Comparison of ENCODE assay signal across 8 cellular contexts in the genomic region with DNA sequence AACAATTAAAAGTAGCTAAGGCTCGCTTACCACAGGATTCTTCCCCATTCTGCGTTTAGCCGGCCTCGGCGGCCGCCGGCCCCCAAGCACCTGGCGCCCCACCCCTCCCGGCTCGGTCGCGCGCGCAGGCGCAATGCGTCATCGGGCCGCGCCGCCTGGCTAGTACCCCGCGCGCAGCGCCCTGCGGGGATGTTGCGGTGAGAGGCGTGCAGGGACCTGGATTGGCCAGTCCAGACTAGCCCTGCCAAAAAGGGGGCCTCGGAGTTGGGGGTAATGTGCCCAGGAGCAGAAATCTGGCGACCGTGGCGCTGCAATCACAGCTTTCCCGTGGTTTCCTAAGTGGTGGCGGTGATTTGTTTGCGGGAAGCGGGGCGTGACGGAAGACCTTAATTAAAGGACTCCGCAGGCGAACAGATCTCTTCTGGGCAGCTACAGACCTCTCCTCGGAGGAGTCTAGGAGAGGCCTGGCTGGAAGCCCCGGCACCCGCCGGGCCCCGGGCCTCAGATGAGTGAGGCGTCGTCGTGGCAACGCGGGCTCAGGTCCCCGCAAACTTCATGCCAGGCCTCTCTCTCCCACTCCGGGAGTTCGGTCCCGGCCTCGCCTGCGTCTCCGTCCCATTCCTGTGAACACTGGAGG. TPM values are rescaled to one million over a fixed set of nuclear protein-coding genes. Genes with fewer than 3 reads are reported as not detected.
DNase-seq lines count a peak whose midpoint lies in the region; ATAC-seq and TF ChIP-seq lines count a peak whose summit lies in the region.

No MANE protein-coding gene starts in this region.

- H2AFZ ChIP-seq in OCI-LY1 (ENCODE audit: low read length), result peak overlapping the region; percentile 43

- H3K9me3 ChIP-seq in OCI-LY1 (ENCODE audit: low read length), result no peaks in the 10 kb centered on the region
- H3K9me3 ChIP-seq in esophagus (ENCODE audit: control insufficient read depth in 2 of 2, insufficient read depth in 1 of 2, low read depth in 1 of 2, low read length in 1 of 2), result no peaks in the 10 kb centered on the region
- no peaks in the 10 kb centered on the region for H3K9me3 ChIP-seq in muscle layer of colon (ENCODE audit: low read length)

- H3K9me2 ChIP-seq in OCI-LY1 (ENCODE audit: low read depth, low read length), result no peaks in the 10 kb centered on the region

- H3K27ac ChIP-seq in OCI-LY1 (ENCODE audit: low read depth, low read length, poor library complexity, severe bottlenecking) (no peak overlapping the region), esophagus (ENCODE audit: low read depth in 2 of 2, low read length in 1 of 2) (peak overlapping the region; percentile 96 to 98), muscle layer of colon (ENCODE audit: low read depth, low read length) (peak overlapping the region; percentile 94)

- H3K27me3 ChIP-seq in OCI-LY1 (ENCODE audit: insufficient read depth, low read length), result no peaks in the 10 kb centered on the region
- H3K27me3 ChIP-seq in esophagus (ENCODE audit: control insufficient read depth in 1 of 2, insufficient read depth in 2 of 2, low read length in 2 of 2), result no peaks in the 10 kb centered on the region
- H3K27me3 ChIP-seq in muscle layer of colon (ENCODE audit: control insufficient read depth in 1 of 2, insufficient read depth in 2 of 2, low read length in 2 of 2), result no peaks in the 10 kb centered on the region

- H3K4me1 ChIP-seq in OCI-LY1 (ENCODE audit: insufficient read depth, low read length, severe bottlenecking) (peaks cover 14% of the 10 kb centered on the region), esophagus (ENCODE audit: control insufficient read depth in 2 of 2, insufficient read depth in 2 of 2, low read length in 1 of 2) (no peaks in the 10 kb centered on the region), muscle layer of colon (ENCODE audit: insufficient read depth, low read length) (peaks cover 7% of the 10 kb centered on the region)

- no peaks in the 10 kb centered on the region for H3F3A ChIP-seq in OCI-LY1 (ENCODE audit: insufficient read depth, low read length)

- H3K9ac ChIP-seq in OCI-LY1 (ENCODE audit: low read length), result peak overlapping the region; percentile 46
- peak overlapping the region; percentile 82 for H3K9ac ChIP-seq in muscle layer of colon (ENCODE audit: low read length)

- peak; percentile 79 for ATAC-seq in GM19463 (IDR thresholded peaks at IDR 0.05; ENCODE audit: unreplicated experiment)

- no peaks in the 10 kb centered on the region for H3K79me2 ChIP-seq in OCI-LY1 (ENCODE audit: insufficient read depth, low read length)

- DNase-seq in CMK (ENCODE audit: low read depth) (peak; percentile 34), HPDE6-E6E7 (ENCODE audit: extremely low spot score) (peak; percentile 78)
- peak; percentile 90 for DNase-seq in activated T-cell treated with anti-CD3 and anti-CD28 coated beads, Interleukin-2, amount 50 U/mL, for 1 hour
- peak; percentile 64 to 69 for DNase-seq in stimulated activated CD8-positive, alpha-beta memory T cell treated with anti-CD3 and anti-CD28 coated beads, Interleukin-7, amount 100 ng/mL, for 1 hour (ENCODE audit: low read depth in 2 of 2)

- H3K36me3 ChIP-seq in OCI-LY1 (ENCODE audit: insufficient read depth, low read length) (no peaks in the 10 kb centered on the region), esophagus (ENCODE audit: control insufficient read depth in 2 of 2, insufficient read depth in 2 of 2, low read length in 1 of 2) (peaks cover 2 to 3% of the 10 kb centered on the region in 2 donors), muscle layer of colon (ENCODE audit: insufficient read depth, low read length) (peaks cover 7% of the 10 kb centered on the region)

- TF ChIP-seq CTCF in OCI-LY1 (IDR thresholded peaks at IDR 0.05; ENCODE audit: low read length), result no peak

- 0 to 1% methylated on average over 56 of the region's 56 CpGs for WGBS in esophagus, 2 donors

- H3K4me3 ChIP-seq in OCI-LY1 (ENCODE audit: low read depth, low read length, poor library complexity, severe bottlenecking) (peak overlapping the region; percentile 73), esophagus (ENCODE audit: low read depth in 1 of 2, low read length in 2 of 2) (peak overlapping the region; percentile 89 to 92), muscle layer of colon (ENCODE audit: low read depth in 1 of 2, low read length in 2 of 2) (peak overlapping the region; percentile 91 to 93)

- H3K4me2 ChIP-seq in OCI-LY1 (ENCODE audit: low read length), result peak overlapping the region; percentile 64

- no peaks in the 10 kb centered on the region for H4K20me1 ChIP-seq in OCI-LY1 (ENCODE audit: insufficient read depth, low read length)

RNA-seq across cellular contexts. Expression of a gene that starts 0.6 kb away (rescaled TPM):
- polyA plus RNA-seq in esophagus, result 10 to 100 TPM; 14.9 to 16.5 TPM

RNA-seq across cellular contexts. Expression of a gene that starts 55.7 kb away (rescaled TPM):
- under 1 TPM in 1 of 2 donors, not detected in 1; 0.01 TPM for polyA plus RNA-seq in esophagus

Comparison
In these comparisons a context has a peak if more than half of its experiments do, and no peak if none do; other contexts are left out.
1. DNase-seq: peak in every context shown above with its lines; median percentile 90 in activated T-cell treated with anti-CD3 and anti-CD28 coated beads, Interleukin-2, amount 50 U/mL, for 1 hour; 78 in HPDE6-E6E7; 66 in stimulated activated CD8-positive, alpha-beta memory T cell treated with anti-CD3 and anti-CD28 coated beads, Interleukin-7, amount 100 ng/mL, for 1 hour; 34 in CMK.